In the genomic region with DNA sequence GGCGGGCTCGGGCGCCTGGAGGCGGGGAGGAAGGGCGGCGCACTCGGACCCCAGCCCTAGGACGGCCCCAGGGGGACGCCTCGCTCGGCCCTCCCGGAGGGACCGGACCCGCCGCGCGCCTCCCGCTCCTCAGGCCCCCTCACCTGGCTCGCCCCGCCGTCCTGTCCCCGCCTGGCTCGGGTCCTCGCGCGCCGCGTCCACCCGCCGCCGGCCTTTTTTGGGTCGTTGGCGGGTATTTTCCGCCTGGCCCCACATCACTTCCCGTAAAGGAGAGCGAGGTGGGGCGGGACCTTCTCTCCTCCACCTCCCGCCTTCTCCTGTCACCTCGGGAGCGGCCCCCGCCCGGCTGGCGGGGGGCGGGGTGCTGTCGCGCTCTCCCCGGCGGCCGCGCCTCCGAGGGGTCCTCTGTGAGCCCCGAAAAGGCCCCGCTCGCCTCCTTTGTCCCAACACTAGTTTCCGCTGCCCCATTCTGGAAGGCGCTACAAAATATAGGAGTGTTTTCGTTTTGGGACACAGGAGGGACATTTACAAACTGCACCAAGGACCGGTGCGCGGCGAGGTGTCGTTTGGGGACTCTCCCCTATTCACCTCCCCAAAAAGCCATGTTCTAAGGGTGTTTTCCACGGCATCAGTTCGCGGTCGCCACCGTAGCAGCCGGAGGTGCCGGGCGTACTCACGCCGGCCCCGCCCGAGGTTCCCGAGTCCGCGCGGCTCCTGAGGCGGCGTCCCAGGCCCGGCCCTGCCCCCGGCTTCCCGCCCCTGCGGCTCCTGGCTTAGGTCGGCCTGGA, we compare ENCODE assay signal across 8 cellular contexts. TPM values are rescaled to one million over a fixed set of nuclear protein-coding genes. Genes with fewer than 3 reads are reported as not detected.
DNase-seq lines count a peak whose midpoint lies in the region; ATAC-seq and TF ChIP-seq lines count a peak whose summit lies in the region.

RAB27A (minus strand) TSS at position 241 of the 788 bp plus-strand sequence. CDS start 54,879 bp downstream, outside the sequence.

- H3K27me3 ChIP-seq in effector memory CD4-positive, alpha-beta T cell (replicated peaks; ENCODE audit: control insufficient read depth, insufficient read depth, low read length, poor library complexity, severe bottlenecking), result no peaks in the 10 kb centered on the region

- H3K4me1 ChIP-seq in effector memory CD4-positive, alpha-beta T cell (ENCODE audit: control insufficient read depth, insufficient read depth, low read length, poor library complexity, severe bottlenecking), result no peaks in the 10 kb centered on the region

- H3K36me3 ChIP-seq in effector memory CD4-positive, alpha-beta T cell (ENCODE audit: control insufficient read depth, insufficient read depth, low read length), result no peaks in the 10 kb centered on the region

- no peaks in the 10 kb centered on the region for H3K9me3 ChIP-seq in effector memory CD4-positive, alpha-beta T cell (ENCODE audit: control insufficient read depth, low read length)

- peaks cover 12% of the 10 kb centered on the region for H3K4me1 Mint-ChIP-seq in mesothelial cell of epicardium

- H3K27ac ChIP-seq in 22Rv1, result peak within 1 kb of the TSS; percentile 69
- H3K27ac ChIP-seq in effector memory CD4-positive, alpha-beta T cell (ENCODE audit: insufficient read depth, low read length, poor library complexity, severe bottlenecking), result peak within 1 kb of the TSS; percentile 97

- peak; percentile 81 for DNase-seq in NCI-H69 (lab: John Stamatoyannopoulos, UW)
- peak; percentile 89 for DNase-seq in activated CD8-positive, alpha-beta memory T cell treated with anti-CD3 and anti-CD28 coated beads for 24 hours
- DNase-seq in effector memory CD4-positive, alpha-beta T cell, result peak; percentile 66 to 73 (median 70)
- DNase-seq in mesothelial cell of epicardium (ENCODE audit: low spot score in 2 of 2, unreplicated experiment in 2 of 2), result peak; percentile 46 to 74
- peak; percentile 76 to 78 for DNase-seq in stimulated activated CD8-positive, alpha-beta memory T cell treated with anti-CD3 and anti-CD28 coated beads, Interleukin-2, amount 100 ng/mL, for 48 hours (ENCODE audit: low read depth in 2 of 2)

- peak within 1 kb of the TSS; percentile 94 for H3K27ac Mint-ChIP-seq in mesothelial cell of epicardium

- peaks cover 7% of the 10 kb centered on the region for H3K36me3 Mint-ChIP-seq in mesothelial cell of epicardium

- H3K9me3 Mint-ChIP-seq in mesothelial cell of epicardium, result no peaks in the 10 kb centered on the region

- TF ChIP-seq CTCF in 22Rv1 (IDR thresholded peaks at IDR 0.05) (no peak), mesothelial cell of epicardium (IDR thresholded peaks at IDR 0.05; ENCODE audit: unreplicated experiment) (no peak)

- no peak for TF ChIP-seq POLR2A in GM18505 (IDR thresholded peaks at IDR 0.05; ENCODE audit: borderline replicate concordance, extremely low read depth, insufficient read depth, insufficient read length)

- ATAC-seq in GM18505 (IDR thresholded peaks at IDR 0.05; ENCODE audit: unreplicated experiment) (peak; percentile 68), HG02970 (IDR thresholded peaks at IDR 0.05; ENCODE audit: low FRiP score, unreplicated experiment) (peak; percentile 58)

- peak within 1 kb of the TSS; percentile 87 for H3K4me3 Mint-ChIP-seq in mesothelial cell of epicardium

- H3K27me3 Mint-ChIP-seq in mesothelial cell of epicardium (ENCODE audit: low read depth), result no peaks in the 10 kb centered on the region

- H3K4me3 ChIP-seq in effector memory CD4-positive, alpha-beta T cell (ENCODE audit: insufficient read depth, low read depth, low read length, poor library complexity, severe bottlenecking), result peak within 1 kb of the TSS; percentile 93

RNA-seq across cellular contexts. Expression of gene RAB27A, which starts in this region (rescaled TPM):
- total RNA-seq in mesothelial cell of epicardium, result 9.5 to 13.1 TPM (median 12.1 TPM) in 3 replicates

Comparison
In these comparisons a context has a peak if more than half of its experiments do, and no peak if none do; other contexts are left out.
1. Peak in every context shown above with its lines: DNase-seq, ATAC-seq, H3K4me3 ChIP-seq and H3K27ac ChIP-seq.